11 cellular contexts compared by ENCODE assay signal in genomic region chr12:124387510-124387855, GRCh38.
A peak's percentile ranks its signal among the peaks of the same experiment; 100 is the strongest.
DNase-seq lines count a peak whose midpoint lies in the region; ATAC-seq, FAIRE-seq and TF ChIP-seq lines count a peak whose summit lies in the region.
"Had no signal": no experiment of that assay in that cellular context is flagged by ENCODE, and none has a peak within 500 bp of the region (broad histone marks: within the 10 kb centered on the region; RNA-seq: fewer than 3 reads in every experiment).

No MANE protein-coding gene starts in this region.

- H3K27me3 Mint-ChIP-seq in dendritic cell treated with granulocyte-macrophage colony-stimulating factor and Interleukin-4, amounts not matched to agents 40 ng/mL and 50 ng/mL, for 4 days: no peaks in the 10 kb centered on the region

- H2AFZ ChIP-seq in OCI-LY7 (ENCODE audit: low read length): no peak overlapping the region

- peak overlapping the region; percentile 75 for H3K4me3 ChIP-seq in LNCaP clone FGC (ENCODE audit: low read depth, low read length)
- no peak overlapping the region for H3K4me3 ChIP-seq in lung
- H3K4me3 ChIP-seq in thyroid gland (replicated peaks in 1 of 3): peak overlapping the region in 1 of 3 donors; percentile 36
- no peak overlapping the region for H3K4me3 ChIP-seq in OCI-LY7 (ENCODE audit: low read depth, low read length, poor library complexity, severe bottlenecking)

- no peaks in the 10 kb centered on the region for H3K79me2 ChIP-seq in OCI-LY7 (ENCODE audit: insufficient read depth, low read depth, low read length)

- peaks cover 84% of the 10 kb centered on the region for H3K36me3 Mint-ChIP-seq in dendritic cell treated with granulocyte-macrophage colony-stimulating factor and Interleukin-4, amounts not matched to agents 40 ng/mL and 50 ng/mL, for 4 days (ENCODE audit: low read depth)

- H3K27ac ChIP-seq in lung (ENCODE audit: low read depth in 1 of 2, low read length in 1 of 2): peak overlapping the region; percentile 59 to 73
- H3K27ac ChIP-seq in thyroid gland: peak overlapping the region; percentile 38 to 82 (median 79)
- H3K27ac ChIP-seq in OCI-LY7 (ENCODE audit: low read depth, low read length, poor library complexity, severe bottlenecking): no peak overlapping the region

- CTCF ChIA-PET in OCI-LY7 (lab: Charles Lee; ENCODE audit: unreplicated experiment): no interaction called here

- peaks cover 94% of the 10 kb centered on the region for H3K4me1 Mint-ChIP-seq in dendritic cell treated with granulocyte-macrophage colony-stimulating factor and Interleukin-4, amounts not matched to agents 40 ng/mL and 50 ng/mL, for 4 days (ENCODE audit: low read depth)

- no peaks in the 10 kb centered on the region for H3K27me3 ChIP-seq in lung (ENCODE audit: control insufficient read depth, insufficient read depth)
- H3K27me3 ChIP-seq in thyroid gland: no peaks in the 10 kb centered on the region

- H3K9me3 Mint-ChIP-seq in dendritic cell treated with granulocyte-macrophage colony-stimulating factor and Interleukin-4, amounts not matched to agents 40 ng/mL and 50 ng/mL, for 4 days: no peaks in the 10 kb centered on the region

- ATAC-seq in lung (ENCODE audit: insufficient read depth, low FRiP score): no peak
- ATAC-seq in GM21619 (IDR thresholded peaks at IDR 0.05; ENCODE audit: unreplicated experiment): no peak

- no peaks in the 10 kb centered on the region for H4K20me1 ChIP-seq in OCI-LY7 (ENCODE audit: insufficient read depth, low read length)

- TF ChIP-seq CTCF in LNCaP clone FGC (IDR thresholded peaks at IDR 0.05; ENCODE audit: control insufficient read depth, extremely low read depth, insufficient read depth): no peak
- no peak for TF ChIP-seq CTCF in lung (IDR thresholded peaks at IDR 0.05; ENCODE audit: control extremely low read depth, extremely low read depth)
- no peak for TF ChIP-seq CTCF in thyroid gland (IDR thresholded peaks at IDR 0.05)
- no peak for TF ChIP-seq CTCF in OCI-LY7 (conservative IDR thresholded peaks at IDR 0.05; ENCODE audit: low read length)

- intact Hi-C loops in dendritic cell treated with granulocyte-macrophage colony-stimulating factor and Interleukin-4, amounts not matched to agents 40 ng/mL and 50 ng/mL, for 4 days (cut with micrococcal nuclease): no loop called here
- intact Hi-C loops in thyroid gland (cut with DNase I): no loop called here
- intact Hi-C loops in OCI-LY7 (cut with micrococcal nuclease; ENCODE audit: unreplicated experiment): no loop called here

- H3K4me2 ChIP-seq in OCI-LY7 (ENCODE audit: low read length): no peak overlapping the region

- H3K27ac Mint-ChIP-seq in dendritic cell treated with granulocyte-macrophage colony-stimulating factor and Interleukin-4, amounts not matched to agents 40 ng/mL and 50 ng/mL, for 4 days: peak overlapping the region; percentile 94

- no peaks in the 10 kb centered on the region for H3K9me2 ChIP-seq in OCI-LY7 (ENCODE audit: insufficient read depth, low read length)

- POLR2A ChIA-PET in OCI-LY7 (lab: Charles Lee): interaction anchor here (0.5 kb wide), 1 partner anchor 146 kb away, joined by 3 read pairs; no protein-coding TSS in a partner anchor

- DNase-seq in LNCaP clone FGC (ENCODE audit: low read depth) (no peak), lung (ENCODE audit: low spot score) (peak; percentile 47), thyroid gland (no peak), OCI-LY7 (ENCODE audit: low spot score) (no peak), GM19239 (ENCODE audit: insufficient read length, low spot score) (no peak), NCI-H146 treated with DMSO at 0.1 percent for 48 hours (lab: John Stamatoyannopoulos, UW; ENCODE audit: unreplicated experiment) (no peak)
- DNase-seq: NCI-H1105; stimulated activated CD4-positive, alpha-beta T cell treated with anti-CD3 and anti-CD28 coated beads, Interleukin-2, amount 100 ng/mL, for 48 hours had no signal

- no TSS peak for BruUV-seq in OCI-LY7 (replicated peaks; lab: Mats Ljungman, UMichigan)

- 46 to 64% methylated on average over 18 to 22 of the region's 22 CpGs for WGBS in lung, 2 donors
- WGBS in thyroid gland, 2 donors: 44% methylated on average over 11 of the region's 22 CpGs; no CpG with 5 or more reads in 1 of the 2 donors

- no peaks in the 10 kb centered on the region for H3K9me3 ChIP-seq in lung (ENCODE audit: control insufficient read depth in 2 of 2, insufficient read depth in 1 of 2, low read length in 1 of 2)
- no peaks in the 10 kb centered on the region for H3K9me3 ChIP-seq in thyroid gland
- no peaks in the 10 kb centered on the region for H3K9me3 ChIP-seq in OCI-LY7 (ENCODE audit: low read length)

- H3K4me1 ChIP-seq in lung (ENCODE audit: control insufficient read depth in 2 of 2, insufficient read depth in 2 of 2, low read length in 2 of 2) (peaks cover 17 to 42% of the 10 kb centered on the region in 2 donors), thyroid gland (peaks cover 26 to 52% of the 10 kb centered on the region in 2 donors), OCI-LY7 (ENCODE audit: insufficient read depth, low read length, poor library complexity, severe bottlenecking) (peaks cover 22% of the 10 kb centered on the region)

- TF ChIP-seq POLR2A in thyroid gland (IDR thresholded peaks at IDR 0.05): no peak

- H3K36me3 ChIP-seq in lung (ENCODE audit: control insufficient read depth in 2 of 2, insufficient read depth in 2 of 2, low read length in 2 of 2): peaks cover 0 to 24% of the 10 kb centered on the region in 2 donors
- peaks cover 10 to 13% of the 10 kb centered on the region in 2 donors for H3K36me3 ChIP-seq in thyroid gland
- peaks cover 3% of the 10 kb centered on the region; the same call in 1 of the 2 replicates for H3K36me3 ChIP-seq in OCI-LY7 (ENCODE audit: insufficient read depth, low read length)

- H3K4me3 Mint-ChIP-seq in dendritic cell treated with granulocyte-macrophage colony-stimulating factor and Interleukin-4, amounts not matched to agents 40 ng/mL and 50 ng/mL, for 4 days: peak overlapping the region; percentile 99

- FAIRE-seq in GM19239 (lab: Jason Lieb, UNC): no peak
- FAIRE-seq: islet of Langerhans had no signal
